Comparison of ENCODE assay signal across 19 cellular contexts in the genomic region with DNA sequence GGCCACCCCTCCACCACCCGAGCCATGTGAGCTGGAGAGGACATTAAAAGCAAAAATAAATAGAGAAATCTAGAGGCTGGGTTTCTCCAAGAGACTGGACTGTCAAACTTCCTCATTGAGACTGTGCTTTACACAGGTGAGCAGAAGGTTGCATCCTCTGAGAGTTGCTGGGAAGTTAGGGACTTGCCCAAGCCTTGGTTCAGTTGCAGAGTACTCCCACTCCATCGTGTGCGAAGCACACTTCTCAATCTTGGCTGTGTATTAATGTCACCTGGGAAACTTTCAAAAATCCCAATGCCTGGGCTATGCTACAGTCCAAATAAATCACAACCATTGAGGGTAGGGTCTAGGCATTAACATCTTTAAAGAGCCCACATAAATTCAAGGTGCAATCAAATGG.
DNase-seq lines count a peak whose midpoint lies in the region; ATAC-seq and TF ChIP-seq lines count a peak whose summit lies in the region.
"Had no signal": no experiment of that assay in that cellular context is flagged by ENCODE, and none has a peak within 500 bp of the region (broad histone marks: within the 10 kb centered on the region; RNA-seq: fewer than 3 reads in every experiment).

No MANE protein-coding gene starts in this region.

- no peaks in the 10 kb centered on the region for H3K9me3 ChIP-seq in mucosa of descending colon
- H3K9me3 ChIP-seq: BE2C had no signal

- peak; percentile 33 for ATAC-seq in GM19397 (IDR thresholded peaks at IDR 0.05; ENCODE audit: unreplicated experiment)
- peak; percentile 45 for ATAC-seq in HG02610 (IDR thresholded peaks at IDR 0.05; ENCODE audit: unreplicated experiment)
- peak; percentile 19 for ATAC-seq in HG03378 (IDR thresholded peaks at IDR 0.05; ENCODE audit: unreplicated experiment)
- ATAC-seq in mucosa of descending colon: no peak
- ATAC-seq in left lobe of liver: no peak

- DNase-seq in GM12864 (ENCODE audit: low read depth): peak; percentile 34
- no peak for DNase-seq in NCI-H2081 treated with DMSO at 0.1 percent for 48 hours (lab: John Stamatoyannopoulos, UW)
- DNase-seq in mucosa of descending colon: no peak
- no peak for DNase-seq in SIG-M5 (lab: John Stamatoyannopoulos, UW)
- DNase-seq in left lobe of liver (ENCODE audit: low spot score): no peak
- DNase-seq: 8988T; BE2C; Calu3; CD4-positive, alpha-beta memory T cell; DMS53; H7; NCI-H1048; NCI-H1436 treated with DMSO at 0.1 percent for 48 hours; NCI-H2029 treated with DMSO at 0.1 percent for 48 hours; NCI-H774; PC-9 had no signal

- H3K4me3 ChIP-seq in GM12864 (ENCODE audit: low read depth, low read length) (no peak overlapping the region), mucosa of descending colon (no peak overlapping the region)
- H3K4me3 ChIP-seq: PC-9 had no signal

- no peaks in the 10 kb centered on the region for H3K36me3 ChIP-seq in mucosa of descending colon (ENCODE audit: low read depth)
- H3K36me3 ChIP-seq: BE2C had no signal

- no peak for TF ChIP-seq CTCF in GM12864 (IDR thresholded peaks at IDR 0.05; ENCODE audit: low read depth, low read length, missing control alignments)
- no peak for TF ChIP-seq CTCF in mucosa of descending colon (IDR thresholded peaks at IDR 0.05)

- intact Hi-C loops in mucosa of descending colon (cut with DNase I, micrococcal nuclease): no loop called here

- H3K4me1 ChIP-seq in mucosa of descending colon (ENCODE audit: low read depth): no peaks in the 10 kb centered on the region
- H3K4me1 ChIP-seq: BE2C had no signal

Comparison
In these comparisons a context has a peak if more than half of its experiments do, and no peak if none do; other contexts are left out.
1. ATAC-seq: peak in GM19397 (single experiment), HG02610 (single experiment) and HG03378 (single experiment); none in mucosa of descending colon (single experiment) and left lobe of liver (single experiment).